ENCODE assay signal across 14 cellular contexts in the genomic region with DNA sequence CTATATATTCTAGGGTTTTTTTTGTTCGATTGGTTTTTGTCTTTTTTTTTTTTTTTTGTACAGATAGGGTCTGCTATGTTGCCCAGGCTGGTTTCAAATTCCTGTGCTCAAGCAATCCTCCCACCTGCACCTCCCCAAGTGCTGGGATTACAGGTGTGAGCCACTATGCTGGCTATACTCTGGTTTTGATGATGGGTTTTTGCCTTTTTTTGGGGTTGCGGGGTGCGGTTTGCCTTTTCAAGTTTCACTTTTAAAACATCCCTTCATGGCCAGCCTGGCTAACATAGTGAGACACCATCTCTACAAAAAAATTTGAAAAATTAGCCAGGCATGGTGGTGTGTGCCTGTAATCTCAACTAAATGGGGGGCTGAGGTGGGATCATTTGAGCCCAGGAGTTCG. TPM values are rescaled to one million over a fixed set of nuclear protein-coding genes. Genes with fewer than 3 reads are reported as not detected.
"Had no signal": no experiment of that assay in that cellular context is flagged by ENCODE, and none has a peak within 500 bp of the region (broad histone marks: within the 10 kb centered on the region; RNA-seq: fewer than 3 reads in every experiment).

No MANE protein-coding gene starts in this region.

- H3K36me3 Mint-ChIP-seq: naive B cell had no signal

- DNase-seq: activated naive CD4-positive, alpha-beta T cell treated with anti-CD3 and anti-CD28 coated beads for 36 hours; islet precursor cell; naive B cell; right lobe of liver; upper lobe of left lung had no signal

- H3K27ac ChIP-seq: cardiac muscle cell, neural progenitor cell, right lobe of liver, upper lobe of left lung had no signal

- FAIRE-seq: endometrium had no signal

- ATAC-seq: right lobe of liver had no signal

- H3K27me3 Mint-ChIP-seq: naive B cell; stimulated activated naive CD8-positive, alpha-beta T cell treated with anti-CD3 and anti-CD28 coated beads, Interleukin-15, Interleukin-2, amounts not matched to agents 100 ng/mL and 50 ng/mL, for 24 hours had no signal

- H3K27me3 ChIP-seq: cardiac muscle cell, neural progenitor cell, right lobe of liver, upper lobe of left lung had no signal

- H3K27ac Mint-ChIP-seq: activated naive CD4-positive, alpha-beta T cell treated with anti-CD3 and anti-CD28 coated beads for 36 hours; activated T-helper 2 cell treated with anti-CD3 and anti-CD28 coated beads, Interferon-gamma antibody, Interleukin-2, Interleukin-4, amounts not matched to agents 10 μg/mL and 5 μg/mL and 100 μg/mL, durations not matched to agents 14 hours and 24 hours and 36 hours; neural progenitor cell; stimulated activated naive CD8-positive, alpha-beta T cell treated with anti-CD3 and anti-CD28 coated beads, Interleukin-15, Interleukin-2, amounts not matched to agents 100 ng/mL and 50 ng/mL, for 24 hours; T-helper 1 cell treated with Interleukin-12 subunit alpha and Interleukin-12 subunit beta and Interleukin-4 antibody, amounts not matched to agents 30 μg/mL and 1 μg/mL, for 36 hours had no signal

- H3K36me3 ChIP-seq: cardiac muscle cell, right lobe of liver, upper lobe of left lung had no signal

- H3K9me3 Mint-ChIP-seq: activated naive CD4-positive, alpha-beta T cell treated with anti-CD3 and anti-CD28 coated beads for 36 hours; activated T-helper 2 cell treated with anti-CD3 and anti-CD28 coated beads, Interferon-gamma antibody, Interleukin-2, Interleukin-4, amounts not matched to agents 10 μg/mL and 5 μg/mL and 100 μg/mL, durations not matched to agents 14 hours and 24 hours and 36 hours; naive B cell; neural progenitor cell; stimulated activated naive CD8-positive, alpha-beta T cell treated with anti-CD3 and anti-CD28 coated beads, Interleukin-15, Interleukin-2, amounts not matched to agents 100 ng/mL and 50 ng/mL, for 24 hours; T-helper 1 cell treated with Interleukin-12 subunit alpha and Interleukin-12 subunit beta and Interleukin-4 antibody, amounts not matched to agents 30 μg/mL and 1 μg/mL, for 36 hours had no signal

- H2AFZ ChIP-seq: neural progenitor cell had no signal

- H3K9me3 ChIP-seq: right lobe of liver, upper lobe of left lung had no signal

- H3K4me3 Mint-ChIP-seq: activated naive CD4-positive, alpha-beta T cell treated with anti-CD3 and anti-CD28 coated beads for 36 hours; naive B cell; neural progenitor cell; stimulated activated naive CD8-positive, alpha-beta T cell treated with anti-CD3 and anti-CD28 coated beads, Interleukin-15, Interleukin-2, amounts not matched to agents 100 ng/mL and 50 ng/mL, for 24 hours; T-helper 1 cell treated with Interleukin-12 subunit alpha and Interleukin-12 subunit beta and Interleukin-4 antibody, amounts not matched to agents 30 μg/mL and 1 μg/mL, for 36 hours had no signal

- H3K4me3 ChIP-seq: cardiac muscle cell, neural progenitor cell, right lobe of liver, upper lobe of left lung had no signal

- H3K4me2 ChIP-seq: neural progenitor cell had no signal

RNA-seq across cellular contexts. Expression of a gene that starts 12.5 kb away (rescaled TPM):
- total RNA-seq: lung microvascular endothelial cell, mononuclear cell, temporal lobe had no signal
